12 cellular contexts compared by ENCODE assay signal in the genomic region with DNA sequence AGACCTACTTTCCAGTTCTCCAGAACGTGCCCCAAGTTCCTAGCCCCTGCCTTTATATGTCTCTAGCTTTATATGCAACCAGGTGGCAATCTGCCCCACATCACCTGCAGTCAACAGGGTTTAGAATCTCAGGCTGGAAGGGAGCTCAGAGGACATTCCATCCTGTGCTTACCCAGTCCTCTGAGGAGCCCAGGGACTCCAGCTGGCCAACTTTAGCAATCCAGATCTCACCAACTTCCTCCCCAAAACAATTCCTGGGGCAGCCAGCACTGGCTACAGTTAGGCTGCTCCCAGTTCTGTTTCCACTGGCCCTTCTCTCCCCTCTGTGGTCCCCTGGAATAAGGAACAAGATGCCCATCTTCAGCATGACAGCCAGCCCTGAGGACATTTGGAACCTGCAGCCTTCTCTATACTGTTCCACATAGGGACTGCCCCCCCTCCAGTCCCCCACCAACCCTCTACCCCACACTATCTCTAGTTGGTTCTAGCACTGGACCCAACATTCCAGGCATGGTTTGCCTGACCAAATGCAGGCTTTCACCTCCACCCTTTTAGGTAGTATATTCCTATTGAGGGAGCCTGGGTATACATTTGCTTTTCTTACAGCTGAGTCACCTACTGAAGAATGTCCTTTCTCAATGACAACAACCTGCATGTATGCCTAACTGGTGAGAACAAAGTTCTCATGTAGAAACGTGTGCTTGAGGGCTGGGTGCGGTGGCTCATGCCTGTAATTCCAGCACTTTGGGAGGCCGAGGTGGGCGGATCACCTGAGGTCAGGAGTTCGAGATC. TPM values are rescaled to one million over a fixed set of nuclear protein-coding genes. Genes with fewer than 3 reads are reported as not detected.
DNase-seq lines count a peak whose midpoint lies in the region; ATAC-seq and TF ChIP-seq lines count a peak whose summit lies in the region.
"Had no signal": no experiment of that assay in that cellular context is flagged by ENCODE, and none has a peak within 500 bp of the region (broad histone marks: within the 10 kb centered on the region; RNA-seq: fewer than 3 reads in every experiment).

No MANE protein-coding gene starts in this region.

- intact Hi-C loops in psoas muscle (cut with DNase I) = no loop called here

- WGBS in esophagus, 2 donors = 67 to 73% methylated on average over 6 of the region's 6 CpGs
- 41 to 75% (median 61%) methylated on average over 6 of the region's 6 CpGs for WGBS in psoas muscle, 3 donors

- TF ChIP-seq POLR2A in Peyer's patch (IDR thresholded peaks at IDR 0.05) = peak in 1 of 2 donors; percentile 27

- peak overlapping the region in 3 of 4 donors; percentile 10 to 85 (median 42) for H3K27ac ChIP-seq in Peyer's patch
- H3K27ac ChIP-seq in esophagus (ENCODE audit: low read depth in 2 of 2, low read length in 1 of 2) = peak overlapping the region; percentile 62 to 67
- H3K27ac ChIP-seq in psoas muscle = peak overlapping the region; percentile 81
- H3K27ac ChIP-seq: uterus had no signal

- H3K4me1 ChIP-seq in Peyer's patch (peaks cover 7 to 80% (median 33%) of the 10 kb centered on the region in 4 donors), esophagus (ENCODE audit: control insufficient read depth in 2 of 2, insufficient read depth in 2 of 2, low read length in 1 of 2) (peaks cover 16 to 32% of the 10 kb centered on the region in 2 donors), psoas muscle (peaks cover 85% of the 10 kb centered on the region)

- no peaks in the 10 kb centered on the region for H3K9me3 ChIP-seq in Peyer's patch
- H3K9me3 ChIP-seq in esophagus (ENCODE audit: control insufficient read depth in 2 of 2, insufficient read depth in 1 of 2, low read depth in 1 of 2, low read length in 1 of 2) = no peaks in the 10 kb centered on the region
- H3K9me3 ChIP-seq in psoas muscle = no peaks in the 10 kb centered on the region
- H3K9me3 ChIP-seq: uterus had no signal

- DNase-seq in EL = peak; percentile 90
- no peak for DNase-seq in Peyer's patch
- no peak for DNase-seq in psoas muscle
- no peak for DNase-seq in HK-2 (ENCODE audit: unreplicated experiment)
- no peak for DNase-seq in NAMALWA (ENCODE audit: low spot score)
- no peak for DNase-seq in CD1c-positive myeloid dendritic cell (ENCODE audit: extremely low spot score)
- DNase-seq in anterior cingulate cortex (lab: John Stamatoyannopoulos, UW) = no peak
- DNase-seq: activated effector memory CD4-positive, alpha-beta T cell treated with Interleukin-2 at 50 U/mL for 16 hours; MG63; RPMI8226; uterus had no signal

- H3K36me3 ChIP-seq in Peyer's patch = peaks cover 0 to 18% (median 0%) of the 10 kb centered on the region in 3 donors
- peaks cover 0 to 13% of the 10 kb centered on the region in 2 donors for H3K36me3 ChIP-seq in esophagus (ENCODE audit: control insufficient read depth in 2 of 2, insufficient read depth in 2 of 2, low read length in 1 of 2)
- H3K36me3 ChIP-seq in psoas muscle (ENCODE audit: insufficient read depth in 1 of 2, low read depth in 1 of 2) = peaks cover 0 to 7% of the 10 kb centered on the region in 2 donors
- H3K36me3 ChIP-seq: uterus had no signal

- TF ChIP-seq CTCF in Peyer's patch (IDR thresholded peaks at IDR 0.05) = no peak
- no peak for TF ChIP-seq CTCF in psoas muscle (IDR thresholded peaks at IDR 0.05)

- peak; percentile 23 to 51 (median 46) for ATAC-seq in psoas muscle

- no peak overlapping the region for H3K4me3 ChIP-seq in Peyer's patch
- H3K4me3 ChIP-seq in esophagus (ENCODE audit: low read depth in 1 of 2, low read length in 2 of 2) = no peak overlapping the region
- no peak overlapping the region for H3K4me3 ChIP-seq in psoas muscle
- H3K4me3 ChIP-seq: MG63, uterus had no signal

- no peaks in the 10 kb centered on the region for H3K27me3 ChIP-seq in Peyer's patch
- H3K27me3 ChIP-seq in esophagus (ENCODE audit: control insufficient read depth in 1 of 2, insufficient read depth in 2 of 2, low read length in 2 of 2) = no peaks in the 10 kb centered on the region
- no peaks in the 10 kb centered on the region for H3K27me3 ChIP-seq in psoas muscle (ENCODE audit: insufficient read depth in 3 of 3, low read length in 2 of 3)
- H3K27me3 ChIP-seq: MG63, uterus had no signal

RNA-seq across cellular contexts. Expression of gene TNIP1, which starts 8.4 kb away (rescaled TPM):
- total RNA-seq in Peyer's patch (100 to 1,000 TPM; 191 to 352 (median 266) TPM), psoas muscle (100 to 1,000 TPM; 114 to 218 (median 149) TPM)
- polyA plus RNA-seq in esophagus (100 to 1,000 TPM in 1 of 2 donors, 10 to 100 TPM in 1; 68.3 to 140 TPM), psoas muscle (100 to 1,000 TPM in 2 of 3 donors, 10 to 100 TPM in 1; 55.5 to 167 (median 106) TPM)

RNA-seq across cellular contexts. Expression of gene GPX3, which starts 52.0 kb away (rescaled TPM):
- total RNA-seq in Peyer's patch (100 to 1,000 TPM; 143 to 690 (median 479) TPM), psoas muscle (100 to 1,000 TPM; 447 to 852 (median 690) TPM)
- polyA plus RNA-seq in esophagus (100 to 1,000 TPM; 143 to 277 TPM), psoas muscle (100 to 1,000 TPM; 551 to 766 (median 552) TPM)
